ENCODE assay signal across 1 cellular context in the genomic region with DNA sequence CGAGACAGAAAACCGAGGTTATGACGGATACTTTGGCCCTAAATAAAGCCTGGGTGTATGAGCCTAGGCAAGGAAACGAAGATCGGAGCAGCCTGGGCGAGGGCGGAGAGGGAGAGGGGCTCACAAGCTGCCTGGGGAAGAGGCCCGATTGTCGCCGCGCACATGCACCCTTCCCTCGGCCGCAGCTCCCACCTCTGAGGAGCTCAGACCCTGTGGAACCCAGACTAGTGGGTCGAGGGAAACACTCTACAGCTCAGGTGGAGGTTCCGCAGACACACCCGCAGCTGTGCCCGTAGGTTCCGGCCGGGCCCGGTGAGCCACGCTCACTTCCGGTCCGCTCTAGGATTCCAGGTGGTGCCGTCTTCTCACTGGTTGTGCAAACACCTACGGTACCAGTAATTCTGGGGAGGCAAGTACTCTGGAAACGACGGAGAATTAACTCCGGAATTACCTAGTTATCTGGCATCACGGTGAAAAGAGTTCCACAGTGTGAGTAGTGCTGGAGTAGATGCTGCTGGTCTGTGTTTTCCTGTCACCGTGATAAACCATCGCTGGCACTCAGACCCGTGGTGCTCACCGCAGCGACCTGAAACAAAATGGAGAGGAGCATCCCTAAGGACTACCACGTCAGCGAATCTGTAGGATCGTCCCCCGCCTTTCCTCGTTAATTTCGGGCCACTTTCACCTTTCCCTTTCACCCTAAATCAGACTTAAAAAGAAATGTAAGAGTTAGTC.
TF ChIP-seq lines count a peak whose summit lies in the region.

No MANE protein-coding gene starts in this region.

TF ChIP-seq in SK-N-SH, 30 proteins besides CTCF, POLR2A, EP300 and RAD21 (continued from another document):
- TF ChIP-seq, protein P1, sequence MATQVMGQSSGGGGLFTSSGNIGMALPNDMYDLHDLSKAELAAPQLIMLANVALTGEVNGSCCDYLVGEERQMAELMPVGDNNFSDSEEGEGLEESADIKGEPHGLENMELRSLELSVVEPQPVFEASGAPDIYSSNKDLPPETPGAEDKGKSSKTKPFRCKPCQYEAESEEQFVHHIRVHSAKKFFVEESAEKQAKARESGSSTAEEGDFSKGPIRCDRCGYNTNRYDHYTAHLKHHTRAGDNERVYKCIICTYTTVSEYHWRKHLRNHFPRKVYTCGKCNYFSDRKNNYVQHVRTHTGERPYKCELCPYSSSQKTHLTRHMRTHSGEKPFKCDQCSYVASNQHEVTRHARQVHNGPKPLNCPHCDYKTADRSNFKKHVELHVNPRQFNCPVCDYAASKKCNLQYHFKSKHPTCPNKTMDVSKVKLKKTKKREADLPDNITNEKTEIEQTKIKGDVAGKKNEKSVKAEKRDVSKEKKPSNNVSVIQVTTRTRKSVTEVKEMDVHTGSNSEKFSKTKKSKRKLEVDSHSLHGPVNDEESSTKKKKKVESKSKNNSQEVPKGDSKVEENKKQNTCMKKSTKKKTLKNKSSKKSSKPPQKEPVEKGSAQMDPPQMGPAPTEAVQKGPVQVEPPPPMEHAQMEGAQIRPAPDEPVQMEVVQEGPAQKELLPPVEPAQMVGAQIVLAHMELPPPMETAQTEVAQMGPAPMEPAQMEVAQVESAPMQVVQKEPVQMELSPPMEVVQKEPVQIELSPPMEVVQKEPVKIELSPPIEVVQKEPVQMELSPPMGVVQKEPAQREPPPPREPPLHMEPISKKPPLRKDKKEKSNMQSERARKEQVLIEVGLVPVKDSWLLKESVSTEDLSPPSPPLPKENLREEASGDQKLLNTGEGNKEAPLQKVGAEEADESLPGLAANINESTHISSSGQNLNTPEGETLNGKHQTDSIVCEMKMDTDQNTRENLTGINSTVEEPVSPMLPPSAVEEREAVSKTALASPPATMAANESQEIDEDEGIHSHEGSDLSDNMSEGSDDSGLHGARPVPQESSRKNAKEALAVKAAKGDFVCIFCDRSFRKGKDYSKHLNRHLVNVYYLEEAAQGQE (IDR thresholded peaks at IDR 0.05; ENCODE audit: low read depth, low read length), result no peak
- TF ChIP-seq FOSL2 (IDR thresholded peaks at IDR 0.05; ENCODE audit: borderline replicate concordance, low read depth), result no peak
- TF ChIP-seq FOXM1 (IDR thresholded peaks at IDR 0.05; ENCODE audit: low read depth), result no peak
- peak; percentile 74; the same call in 1 of the 2 replicates for TF ChIP-seq ELF1 (IDR thresholded peaks at IDR 0.05)
- TF ChIP-seq JUND (IDR thresholded peaks at IDR 0.05), result no peak
- TF ChIP-seq MXI1 (IDR thresholded peaks at IDR 0.05; ENCODE audit: low read depth, low read length), result peak; percentile 77
- TF ChIP-seq NRF1 (IDR thresholded peaks at IDR 0.05; ENCODE audit: low read depth, low read length), result no peak
- TF ChIP-seq MEF2A (IDR thresholded peaks at IDR 0.05; ENCODE audit: borderline replicate concordance, low read depth), result no peak
- no peak for TF ChIP-seq NFIC (IDR thresholded peaks at IDR 0.05; ENCODE audit: borderline replicate concordance)
- TF ChIP-seq, protein P2, sequence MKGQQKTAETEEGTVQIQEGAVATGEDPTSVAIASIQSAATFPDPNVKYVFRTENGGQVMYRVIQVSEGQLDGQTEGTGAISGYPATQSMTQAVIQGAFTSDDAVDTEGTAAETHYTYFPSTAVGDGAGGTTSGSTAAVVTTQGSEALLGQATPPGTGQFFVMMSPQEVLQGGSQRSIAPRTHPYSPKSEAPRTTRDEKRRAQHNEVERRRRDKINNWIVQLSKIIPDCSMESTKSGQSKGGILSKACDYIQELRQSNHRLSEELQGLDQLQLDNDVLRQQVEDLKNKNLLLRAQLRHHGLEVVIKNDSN (IDR thresholded peaks at IDR 0.05; ENCODE audit: borderline replicate concordance, low read depth), result no peak
- TF ChIP-seq RFX5 (IDR thresholded peaks at IDR 0.05; ENCODE audit: low read length), result no peak; the same call in 1 of the 2 replicates
- TF ChIP-seq GABPA (IDR thresholded peaks at IDR 0.05; ENCODE audit: low read depth), result peak; percentile 85
- TF ChIP-seq, protein P3, sequence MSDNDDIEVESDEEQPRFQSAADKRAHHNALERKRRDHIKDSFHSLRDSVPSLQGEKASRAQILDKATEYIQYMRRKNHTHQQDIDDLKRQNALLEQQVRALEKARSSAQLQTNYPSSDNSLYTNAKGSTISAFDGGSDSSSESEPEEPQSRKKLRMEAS (IDR thresholded peaks at IDR 0.05; ENCODE audit: low read depth), result peak; percentile 57
- TF ChIP-seq SIN3A (IDR thresholded peaks at IDR 0.05; ENCODE audit: borderline replicate concordance, low read depth, low read length), result peak; percentile 68; the same call in 1 of the 2 replicates
- peak; percentile 38; the same call in 1 of the 2 replicates for TF ChIP-seq TCF12 (IDR thresholded peaks at IDR 0.05)
- TF ChIP-seq RXRA (IDR thresholded peaks at IDR 0.05; ENCODE audit: borderline replicate concordance, low read depth), result no peak
- TF ChIP-seq TEAD4 (IDR thresholded peaks at IDR 0.05; ENCODE audit: borderline replicate concordance, insufficient read depth), result no peak
- TF ChIP-seq CHD2 (IDR thresholded peaks at IDR 0.05; ENCODE audit: low read length, partially characterized antibody), result no peak
TF ChIP-seq in SK-N-SH: peak in this region for 10.
